Comparison of ENCODE assay signal across 18 cellular contexts in the genomic region with DNA sequence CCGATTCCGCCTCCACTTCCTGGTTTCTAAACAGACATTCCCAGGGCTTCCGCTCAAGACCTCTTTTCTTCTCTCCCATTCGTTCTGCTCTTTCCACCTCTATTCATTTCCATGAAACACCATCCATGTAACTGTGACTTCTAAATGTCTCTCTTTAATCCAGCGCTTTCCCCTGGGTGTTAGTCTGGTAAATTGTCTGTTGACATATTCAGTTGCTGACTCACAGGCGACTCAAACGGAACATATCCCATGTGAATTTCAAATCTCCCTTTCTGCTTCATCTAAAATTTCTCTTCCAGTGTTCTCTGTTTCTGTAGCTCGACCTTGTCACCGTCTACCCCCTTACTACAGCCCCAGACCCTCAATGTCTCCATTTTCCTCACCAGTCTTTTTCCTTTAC.
DNase-seq lines count a peak whose midpoint lies in the region; ATAC-seq, FAIRE-seq and TF ChIP-seq lines count a peak whose summit lies in the region.
"Had no signal": no experiment of that assay in that cellular context is flagged by ENCODE, and none has a peak within 500 bp of the region (broad histone marks: within the 10 kb centered on the region; RNA-seq: fewer than 3 reads in every experiment).

No MANE protein-coding gene starts in this region.

- TF ChIP-seq RAD21 in A549 (conservative IDR thresholded peaks at IDR 0.05 in 1 of 2, IDR thresholded peaks at IDR 0.05 in 1 of 2): no peak

- H3K4me2 ChIP-seq in A549: 0 out of 3 replicates have a peak overlapping the region, but pooled peaks have one; percentile 4

- no peaks in the 10 kb centered on the region for H3K36me3 ChIP-seq in stomach
- H3K36me3 ChIP-seq: right lobe of liver, transverse colon, WERI-Rb-1 had no signal

- POLR2A ChIA-PET in A549 (lab: Yijun Ruan, JAX) (no interaction called here), RWPE1 (lab: Yijun Ruan, JAX; ENCODE audit: low non-redundant PET) (no interaction called here)

- CTCF ChIA-PET in A549 (lab: Yijun Ruan, JAX) (no interaction called here), RWPE1 (lab: Yijun Ruan, JAX) (interaction anchor here (0.7 kb wide), 1 partner anchor 66 kb away, joined by 5 read pairs; no protein-coding TSS in a partner anchor)

- 71% methylated on average over 9 of the region's 9 CpGs for WGBS in A549 (ENCODE audit: missing lambda C conversion rate)
- 81 to 92% (median 87%) methylated on average over 9 of the region's 9 CpGs for whole genome bisulfite sequencing in stomach, 5 donors

- intact Hi-C loops in stomach (cut with DNase I; ENCODE audit: low total_unique reads): no loop called here

- peak overlapping the region; percentile 10 to 71; a peak in 4 of 6 replicates for H3K27ac ChIP-seq in A549
- no peak overlapping the region for H3K27ac ChIP-seq in RWPE1
- H3K27ac ChIP-seq in stomach: no peak overlapping the region
- H3K27ac ChIP-seq: gastroesophageal sphincter, right lobe of liver, transverse colon, WERI-Rb-1 had no signal

- no peak for FAIRE-seq in A549 (lab: Jason Lieb, UNC)

- no peak for TF ChIP-seq POLR2A in A549 (IDR thresholded peaks at IDR 0.05; ENCODE audit: low read length)
- no peak for TF ChIP-seq POLR2A in stomach (IDR thresholded peaks at IDR 0.05)

- DNase-seq in A549 (ENCODE audit: low read depth in 1 of 2, low spot score in 1 of 2) (peak in 1 of 2 experiments; percentile 25), EL (peak; percentile 44), RWPE1 (ENCODE audit: low spot score) (peak; percentile 32), fibroblast of peridontal ligament (ENCODE audit: extremely low read depth) (peak; percentile 47), omental fat pad (ENCODE audit: low spot score) (no peak), stomach (no peak), NOMO-1 treated with DMSO at 0.1 percent for 48 hours (lab: John Stamatoyannopoulos, UW; ENCODE audit: unreplicated experiment) (no peak)
- DNase-seq: AML-193; effector memory CD4-positive, alpha-beta T cell; mesendoderm; NCI-H1417; NCI-H2227 treated with DMSO at 0.1 percent for 48 hours; right lobe of liver; stimulated activated CD4-positive, alpha-beta T cell treated with anti-CD3 and anti-CD28 coated beads, Interleukin-4, amount 100 ng/mL, for 4 hours; transverse colon; WERI-Rb-1 had no signal

- TF ChIP-seq EP300 in A549 (IDR thresholded peaks at IDR 0.05) (no peak), stomach (IDR thresholded peaks at IDR 0.05) (no peak)

- no peak for TF ChIP-seq CTCF in A549 (IDR thresholded peaks at IDR 0.05)
- no peak for TF ChIP-seq CTCF in RWPE1 (conservative IDR thresholded peaks at IDR 0.05; ENCODE audit: low read depth)
- no peak for TF ChIP-seq CTCF in omental fat pad (IDR thresholded peaks at IDR 0.05)
- TF ChIP-seq CTCF in stomach (IDR thresholded peaks at IDR 0.05): no peak

- peaks cover 9% of the 10 kb centered on the region for H3K4me1 ChIP-seq in A549
- no peaks in the 10 kb centered on the region for H3K4me1 ChIP-seq in stomach
- H3K4me1 ChIP-seq: gastroesophageal sphincter, right lobe of liver, transverse colon had no signal

- H3K9me3 ChIP-seq in A549 (no peaks in the 10 kb centered on the region), stomach (no peaks in the 10 kb centered on the region)
- H3K9me3 ChIP-seq: gastroesophageal sphincter, right lobe of liver, transverse colon had no signal

- H3K27me3 ChIP-seq in stomach: no peaks in the 10 kb centered on the region
- H3K27me3 ChIP-seq: gastroesophageal sphincter, right lobe of liver, transverse colon had no signal

- H3K4me3 ChIP-seq in A549 (no peak overlapping the region), stomach (no peak overlapping the region)
- H3K4me3 ChIP-seq: gastroesophageal sphincter, right lobe of liver, transverse colon had no signal

- peak in 1 of 2 experiments; percentile 54; a peak in 1 of 6 replicates for ATAC-seq in A549
- ATAC-seq in GM21737 (IDR thresholded peaks at IDR 0.05; ENCODE audit: unreplicated experiment): no peak
- ATAC-seq in omental fat pad (ENCODE audit: low FRiP score): no peak
- ATAC-seq: gastroesophageal sphincter, right lobe of liver had no signal

TF ChIP-seq in A549, 52 proteins besides CTCF, POLR2A, EP300 and RAD21:
- no peak for TF ChIP-seq MYC (IDR thresholded peaks at IDR 0.05; ENCODE audit: borderline replicate concordance, low read length)
- no peak for TF ChIP-seq FOSL2 (IDR thresholded peaks at IDR 0.05)
- peak; percentile 38; the same call in 1 of the 2 replicates for TF ChIP-seq FOSL2 (CRISPR knock-in tag; IDR thresholded peaks at IDR 0.05)
TF ChIP-seq in A549: peak in this region for 1.

Comparison
In these comparisons a context has a peak if more than half of its experiments do, and no peak if none do; other contexts are left out.
1. DNase-seq: peak in EL (single experiment), RWPE1 (single experiment) and fibroblast of peridontal ligament (single experiment); none in omental fat pad (single experiment), stomach (single experiment) and NOMO-1 treated with DMSO at 0.1 percent for 48 hours (single experiment).
2. H3K27ac ChIP-seq: peak in A549 (2 of 2); none in RWPE1 (single experiment) and stomach (0 of 5).